Comparison of ENCODE assay signal across 10 cellular contexts in genomic region chr1:45769261-45769932, GRCh38.
DNase-seq lines count a peak whose midpoint lies in the region; ATAC-seq and TF ChIP-seq lines count a peak whose summit lies in the region.
"Had no signal": no experiment of that assay in that cellular context is flagged by ENCODE, and none has a peak within 500 bp of the region (broad histone marks: within the 10 kb centered on the region; RNA-seq: fewer than 3 reads in every experiment).

No MANE protein-coding gene starts in this region.

- DNase-seq in AG10803 (ENCODE audit: low read depth) (peak; percentile 72), HPDE6-E6E7 (ENCODE audit: extremely low spot score) (peak; percentile 13), amniotic epithelial cell (ENCODE audit: low read depth) (peak; percentile 73), iPS-NIHi7 (ENCODE audit: extremely low spot score) (peak; percentile 22), C1 segment of cervical spinal cord (lab: John Stamatoyannopoulos, UW) (no peak), D341Med (ENCODE audit: low spot score) (no peak)
- no peak for DNase-seq in NK-92 treated with Interleukin-12 subunit alpha and Interleukin-12 subunit beta, amount 100 ng/mL, for 24 hours (lab: John Stamatoyannopoulos, UW)
- DNase-seq: activated CD4-positive, alpha-beta T cell treated with anti-CD3 and anti-CD28 coated beads for 4 hours; NCI-H1048 had no signal

- TF ChIP-seq CTCF in AG10803 (conservative IDR thresholded peaks at IDR 0.05; ENCODE audit: low read length): no peak

- no peak overlapping the region for H3K4me3 ChIP-seq in AG10803 (ENCODE audit: low read length)

- no peak for ATAC-seq in GM21529 (IDR thresholded peaks at IDR 0.05; ENCODE audit: unreplicated experiment)

Comparison
In these comparisons a context has a peak if more than half of its experiments do, and no peak if none do; other contexts are left out.
1. DNase-seq: peak in AG10803 (single experiment), HPDE6-E6E7 (single experiment), amniotic epithelial cell (single experiment) and iPS-NIHi7 (single experiment); none in C1 segment of cervical spinal cord (0 of 14), D341Med (single experiment) and NK-92 treated with Interleukin-12 subunit alpha and Interleukin-12 subunit beta, amount 100 ng/mL, for 24 hours (single experiment).